32 cellular contexts compared by ENCODE assay signal in the genomic region with DNA sequence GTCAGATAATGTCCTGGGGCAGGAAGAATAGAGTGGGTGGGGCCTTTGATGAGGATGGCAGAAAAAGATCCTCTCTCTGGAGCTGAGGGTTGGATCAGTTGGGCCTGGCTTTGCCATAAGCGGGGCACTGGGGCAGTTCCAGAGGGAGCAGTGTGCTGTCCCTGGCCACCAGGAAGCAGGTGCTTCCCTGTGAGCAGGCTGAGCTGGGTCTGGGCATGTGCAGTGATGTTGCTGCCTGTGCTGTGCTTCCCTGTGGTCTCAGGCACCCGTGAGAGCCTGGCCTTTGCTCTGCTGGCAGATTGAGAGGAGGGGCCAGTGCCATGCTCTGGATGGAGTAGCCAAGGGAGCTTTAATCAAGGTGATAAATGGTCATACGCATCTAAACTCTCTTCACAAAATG. TPM values are rescaled to one million over a fixed set of nuclear protein-coding genes. Genes with fewer than 3 reads are reported as not detected.
DNase-seq lines count a peak whose midpoint lies in the region; ATAC-seq, FAIRE-seq and TF ChIP-seq lines count a peak whose summit lies in the region.
"Had no signal": no experiment of that assay in that cellular context is flagged by ENCODE, and none has a peak within 500 bp of the region (broad histone marks: within the 10 kb centered on the region; RNA-seq: fewer than 3 reads in every experiment).

No MANE protein-coding gene starts in this region.

- no peaks in the 10 kb centered on the region for H3K9me2 ChIP-seq in Loucy (replicated peaks; ENCODE audit: low read depth, low read length)

- no peaks in the 10 kb centered on the region for H3K9me3 ChIP-seq in Loucy (ENCODE audit: insufficient read depth, low read depth, low read length)
- H3K9me3 ChIP-seq in WERI-Rb-1 (ENCODE audit: severe bottlenecking), result no peaks in the 10 kb centered on the region
- no peaks in the 10 kb centered on the region for H3K9me3 ChIP-seq in HepG2 (ENCODE audit: low read length)
- H3K9me3 ChIP-seq in naive thymus-derived CD4-positive, alpha-beta T cell (ENCODE audit: control insufficient read depth in 2 of 3, low read length in 3 of 3), result no peaks in the 10 kb centered on the region
- H3K9me3 ChIP-seq: BE2C, vagina had no signal

- CTCF ChIA-PET in HepG2 (lab: Yijun Ruan, JAX; ENCODE audit: low intra/inter-chr PET ratio, low total read pairs), result no interaction called here
- CTCF ChIA-PET in naive thymus-derived CD4-positive, alpha-beta T cell (lab: Charles Lee), result no interaction called here

- H3K27me3 ChIP-seq in Loucy (ENCODE audit: insufficient read depth, low read length, poor library complexity, severe bottlenecking) (no peaks in the 10 kb centered on the region), WERI-Rb-1 (ENCODE audit: insufficient read depth, low read depth, severe bottlenecking) (no peaks in the 10 kb centered on the region), HepG2 (ENCODE audit: control insufficient read depth in 1 of 2, insufficient read depth in 2 of 2, low read length in 2 of 2) (peaks cover 0 to 15% of the 10 kb centered on the region in 2 experiments; a peak in 2 of 5 replicates)
- no peaks in the 10 kb centered on the region for H3K27me3 ChIP-seq in naive thymus-derived CD4-positive, alpha-beta T cell (ENCODE audit: control insufficient read depth in 2 of 2, insufficient read depth in 2 of 2, low read length in 2 of 2)
- H3K27me3 ChIP-seq: BE2C, vagina had no signal

- no peak overlapping the region for H3K27ac Mint-ChIP-seq in naive thymus-derived CD4-positive, alpha-beta T cell
- H3K27ac Mint-ChIP-seq: activated CD4-positive, alpha-beta memory T cell treated with anti-CD3 and anti-CD28 coated beads for 36 hours; activated naive CD4-positive, alpha-beta T cell treated with anti-CD3 and anti-CD28 coated beads for 36 hours; dendritic cell treated with granulocyte-macrophage colony-stimulating factor and Interleukin-4, amounts not matched to agents 40 ng/mL and 50 ng/mL, for 4 days; immature natural killer cell; stimulated activated naive CD8-positive, alpha-beta T cell treated with anti-CD3 and anti-CD28 coated beads, Interleukin-15, amount 100 ng/mL, for 72 hours; T-helper 17 cell had no signal

- H3K4me1 Mint-ChIP-seq in naive thymus-derived CD4-positive, alpha-beta T cell, result no peaks in the 10 kb centered on the region
- H3K4me1 Mint-ChIP-seq: central memory CD8-positive, alpha-beta T cell; immature natural killer cell; T-helper 17 cell had no signal

- peaks cover 0 to 19% (median 4%) of the 10 kb centered on the region in 5 donors for H3K27me3 Mint-ChIP-seq in naive thymus-derived CD4-positive, alpha-beta T cell

- no peak for TF ChIP-seq POLR2A in HepG2 (IDR thresholded peaks at IDR 0.05; ENCODE audit: insufficient read depth in 1 of 2, low read depth in 2 of 2, low read length in 2 of 2)

- no peaks in the 10 kb centered on the region for H4K20me1 ChIP-seq in Loucy (ENCODE audit: insufficient read depth, low read length, poor library complexity, severe bottlenecking)
- no peaks in the 10 kb centered on the region for H4K20me1 ChIP-seq in HepG2 (ENCODE audit: insufficient read depth, low read length)

- BruUV-seq in HepG2 (replicated peaks; lab: Mats Ljungman, UMichigan), result no TSS peak

- in situ Hi-C loops in HepG2 (cut with HindIII; ENCODE audit: extremely low pct_ligation_motif_present, low pct_unique_long_range_greater_than_20kb) (no loop called here), G401 (cut with HindIII; ENCODE audit: low sequenced_read_pairs) (no loop called here)

- H3K36me3 ChIP-seq in Loucy (ENCODE audit: insufficient read depth, low read length) (no peaks in the 10 kb centered on the region), WERI-Rb-1 (no peaks in the 10 kb centered on the region), HepG2 (replicated peaks in 1 of 2; ENCODE audit: control insufficient read depth in 1 of 2, insufficient read depth in 2 of 2, low read length in 2 of 2) (no peaks in the 10 kb centered on the region)
- H3K36me3 ChIP-seq in naive thymus-derived CD4-positive, alpha-beta T cell (ENCODE audit: control insufficient read depth in 2 of 3, insufficient read depth in 3 of 3, low read length in 3 of 3), result no peaks in the 10 kb centered on the region
- H3K36me3 ChIP-seq: BE2C, vagina had no signal

- WGBS in HepG2 (ENCODE audit: low lambda C conversion rate), result 45% methylated on average over 2 of the region's 3 CpGs

- H3K4me2 ChIP-seq in Loucy (ENCODE audit: low read depth, low read length, poor library complexity, severe bottlenecking) (no peak overlapping the region), HepG2 (ENCODE audit: low read depth, low read length) (no peak overlapping the region)
- H3K4me2 ChIP-seq: PC-9 had no signal

- DNase-seq in WERI-Rb-1 (peak; percentile 30), HepG2 (ENCODE audit: low spot score) (no peak), retina (peak; percentile 55), G401 (ENCODE audit: low spot score) (no peak), NCI-H1105 (lab: John Stamatoyannopoulos, UW) (no peak)
- no peak for DNase-seq in naive thymus-derived CD4-positive, alpha-beta T cell
- DNase-seq: activated CD4-positive, alpha-beta memory T cell treated with anti-CD3 and anti-CD28 coated beads for 36 hours; activated CD4-positive, alpha-beta T cell treated with anti-CD3 and anti-CD28 coated beads for 1 hour; activated naive CD4-positive, alpha-beta T cell treated with anti-CD3 and anti-CD28 coated beads for 36 hours; BE2C; DMS79; GDM1; hypothalamus; immature natural killer cell; left cardiac atrium; mammary epithelial cell; NCI-H1092 treated with DMSO at 0.1 percent for 48 hours; NCI-H187 treated with DMSO at 0.1 percent for 48 hours; NCI-H2171 treated with DMSO at 0.1 percent for 48 hours; NCI-H526; PC-9; stimulated activated CD8-positive, alpha-beta memory T cell treated with anti-CD3 and anti-CD28 coated beads, Interleukin-4, amount 100 ng/mL, for 48 hours; stimulated activated naive CD8-positive, alpha-beta T cell treated with anti-CD3 and anti-CD28 coated beads, Interleukin-15, amount 100 ng/mL, for 72 hours; T-helper 17 cell had no signal

- H3K4me1 ChIP-seq in Loucy (ENCODE audit: insufficient read depth, low read length, poor library complexity, severe bottlenecking) (peaks cover 8% of the 10 kb centered on the region), HepG2 (ENCODE audit: insufficient read depth, low read length) (no peaks in the 10 kb centered on the region)
- no peaks in the 10 kb centered on the region for H3K4me1 ChIP-seq in naive thymus-derived CD4-positive, alpha-beta T cell (ENCODE audit: control insufficient read depth in 2 of 2, insufficient read depth in 2 of 2, low read length in 2 of 2)
- H3K4me1 ChIP-seq: BE2C, vagina had no signal

- H3F3A ChIP-seq in Loucy (ENCODE audit: low read depth), result no peaks in the 10 kb centered on the region

- ATAC-seq in HepG2, result peak; percentile 97
- ATAC-seq in naive thymus-derived CD4-positive, alpha-beta T cell, result no peak
- ATAC-seq: left cardiac atrium; sciatic nerve; stimulated activated naive CD8-positive, alpha-beta T cell treated with anti-CD3 and anti-CD28 coated beads, Interleukin-15, amount 100 ng/mL, for 72 hours; T-helper 17 cell had no signal

- H3K9me3 Mint-ChIP-seq in naive thymus-derived CD4-positive, alpha-beta T cell, result no peaks in the 10 kb centered on the region
- H3K9me3 Mint-ChIP-seq: activated CD4-positive, alpha-beta memory T cell treated with anti-CD3 and anti-CD28 coated beads for 36 hours; activated naive CD4-positive, alpha-beta T cell treated with anti-CD3 and anti-CD28 coated beads for 36 hours; central memory CD8-positive, alpha-beta T cell; dendritic cell treated with granulocyte-macrophage colony-stimulating factor and Interleukin-4, amounts not matched to agents 40 ng/mL and 50 ng/mL, for 4 days; immature natural killer cell; stimulated activated naive CD8-positive, alpha-beta T cell treated with anti-CD3 and anti-CD28 coated beads, Interleukin-15, amount 100 ng/mL, for 72 hours had no signal

- H3K4me3 ChIP-seq in Loucy (ENCODE audit: low read length, poor library complexity, severe bottlenecking) (no peak overlapping the region), WERI-Rb-1 (ENCODE audit: low read depth, low read length) (no peak overlapping the region), HepG2 (replicated peaks in 1 of 3; ENCODE audit: insufficient read depth in 1 of 3, low read depth in 2 of 3, low read length in 3 of 3) (no peak overlapping the region)
- no peak overlapping the region for H3K4me3 ChIP-seq in naive thymus-derived CD4-positive, alpha-beta T cell (ENCODE audit: low read length)
- H3K4me3 ChIP-seq: PC-9, vagina had no signal

- no peaks in the 10 kb centered on the region for H3K79me2 ChIP-seq in Loucy (ENCODE audit: insufficient read depth, low read length)
- H3K79me2 ChIP-seq in HepG2 (ENCODE audit: insufficient read depth, low read length), result no peaks in the 10 kb centered on the region

- no peak for TF ChIP-seq RAD21 in HepG2 (CRISPR knock-in tag; IDR thresholded peaks at IDR 0.05)

- POLR2A ChIA-PET in HepG2 (lab: Yijun Ruan, JAX), result interaction anchor here (1.0 kb wide), 1 partner anchor 21 kb away, joined by 3 read pairs; a partner anchor contains a TSS
- POLR2A ChIA-PET in naive thymus-derived CD4-positive, alpha-beta T cell (lab: Charles Lee), result no interaction called here

- TF ChIP-seq CTCF in Loucy (conservative IDR thresholded peaks at IDR 0.05; ENCODE audit: low read length), result no peak
- no peak for TF ChIP-seq CTCF in WERI-Rb-1 (IDR thresholded peaks at IDR 0.05; ENCODE audit: low read depth, low read length)
- no peak for TF ChIP-seq CTCF in HepG2 (CRISPR knock-in tag; IDR thresholded peaks at IDR 0.05)

- TF ChIP-seq EP300 in HepG2 (IDR thresholded peaks at IDR 0.05; ENCODE audit: low read depth in 2 of 2, low read length in 2 of 2) (no peak), HepG2 (CRISPR knock-in tag; IDR thresholded peaks at IDR 0.05; ENCODE audit: borderline replicate concordance) (no peak)

- H3K36me3 Mint-ChIP-seq in naive thymus-derived CD4-positive, alpha-beta T cell, result no peaks in the 10 kb centered on the region
- H3K36me3 Mint-ChIP-seq: activated CD4-positive, alpha-beta memory T cell treated with anti-CD3 and anti-CD28 coated beads for 36 hours; immature natural killer cell had no signal

- intact Hi-C loops in HepG2 (cut with micrococcal nuclease; ENCODE audit: unreplicated experiment), result no loop called here
- intact Hi-C loops in naive thymus-derived CD4-positive, alpha-beta T cell (cut with micrococcal nuclease), result no loop called here

- H3K9ac ChIP-seq in Loucy (ENCODE audit: low read depth, low read length, poor library complexity, severe bottlenecking), result no peak overlapping the region
- H3K9ac ChIP-seq in HepG2 (ENCODE audit: insufficient read depth, low read depth, low read length), result no peak overlapping the region

- H3K27ac ChIP-seq in WERI-Rb-1 (no peak overlapping the region), HepG2 (ENCODE audit: extremely low read length, insufficient read depth, low read length) (no peak overlapping the region)
- no peak overlapping the region for H3K27ac ChIP-seq in naive thymus-derived CD4-positive, alpha-beta T cell (ENCODE audit: low read depth, low read length)
- H3K27ac ChIP-seq: PC-9, vagina had no signal

- no peak overlapping the region for H3K4me3 Mint-ChIP-seq in naive thymus-derived CD4-positive, alpha-beta T cell
- H3K4me3 Mint-ChIP-seq: activated CD4-positive, alpha-beta memory T cell treated with anti-CD3 and anti-CD28 coated beads for 36 hours; activated naive CD4-positive, alpha-beta T cell treated with anti-CD3 and anti-CD28 coated beads for 36 hours; central memory CD8-positive, alpha-beta T cell; dendritic cell treated with granulocyte-macrophage colony-stimulating factor and Interleukin-4, amounts not matched to agents 40 ng/mL and 50 ng/mL, for 4 days; immature natural killer cell; stimulated activated naive CD8-positive, alpha-beta T cell treated with anti-CD3 and anti-CD28 coated beads, Interleukin-15, amount 100 ng/mL, for 72 hours; T-helper 17 cell had no signal

- H2AFZ ChIP-seq in Loucy (ENCODE audit: low read length) (peak overlapping the region; percentile 70; the same call in 1 of the 2 replicates), HepG2 (ENCODE audit: low read length) (no peak overlapping the region)
- H2AFZ ChIP-seq: PC-9 had no signal

- FAIRE-seq in HepG2 (lab: Jason Lieb, UNC), result no peak
- FAIRE-seq: TTC549 had no signal

RNA-seq across cellular contexts. Expression of a gene that starts 14.6 kb away (rescaled TPM):
- total RNA-seq in HepG2 (2016; rRNA removed; fragmentation: Illumina TruSeq; extraction: Trizol), result 0.11 TPM in 1 of 2 replicates, not detected in the other
- total RNA-seq in HepG2 (2016; cell fraction: cytosol; rRNA removed; fragmentation: Illumina TruSeq; extraction: Trizol; ENCODE audit: low read depth), result not detected in 2 replicates
- total RNA-seq in HepG2 (2016; cell fraction: insoluble cytoplasmic fraction; rRNA removed; fragmentation: Illumina TruSeq; extraction: Trizol), result 0.15 TPM in 1 of 2 replicates, not detected in the other
- total RNA-seq in HepG2 (2016; cell fraction: membrane; rRNA removed; fragmentation: Illumina TruSeq; extraction: Trizol), result not detected in 2 replicates
- not detected in 2 replicates for total RNA-seq in HepG2 (2016; cell fraction: nucleus; rRNA removed; fragmentation: Illumina TruSeq; extraction: Trizol)
- not detected in 2 replicates for polyA plus RNA-seq in HepG2 (2011; rRNA removed)
- polyA plus RNA-seq in HepG2 (2011; cell fraction: cytosol; rRNA removed), result 0.17 TPM in 1 of 2 replicates, not detected in the other
- polyA plus RNA-seq in HepG2 (2011; cell fraction: nucleus; rRNA removed), result not detected in 2 replicates
- 0.17 TPM in 1 of 2 replicates, not detected in the other for polyA plus RNA-seq in HepG2 (2012)
- not detected in 2 replicates for polyA plus RNA-seq in HepG2 (2016; cell fraction: cytosol; fragmentation: Illumina TruSeq; extraction: Trizol; ENCODE audit: low read depth)
- polyA plus RNA-seq in HepG2 (2016; cell fraction: insoluble cytoplasmic fraction; fragmentation: Illumina TruSeq; extraction: Trizol; ENCODE audit: low read depth), result not detected in 2 replicates
- polyA plus RNA-seq in HepG2 (2016; cell fraction: membrane; fragmentation: Illumina TruSeq; extraction: Trizol; ENCODE audit: low read depth), result not detected in 2 replicates
- polyA plus RNA-seq in HepG2 (2016; cell fraction: nucleus; fragmentation: Illumina TruSeq; extraction: Trizol; ENCODE audit: insufficient read depth, low read depth), result not detected in 2 replicates
- polyA minus RNA-seq in HepG2 (2011; rRNA and poly(A)+ RNA removed; ENCODE audit: low replicate concordance), result 0.14 TPM in 1 of 2 replicates, not detected in the other
- polyA minus RNA-seq in HepG2 (2011; cell fraction: cytosol; rRNA and poly(A)+ RNA removed), result not detected in 2 replicates
- polyA minus RNA-seq in HepG2 (2011; cell fraction: nucleus; rRNA and poly(A)+ RNA removed), result not detected in 2 replicates
- 1.6 and 2.6 TPM in 2 replicates for total RNA-seq in G401 (2014; rRNA removed; shearing (Covaris generic))
- total RNA-seq in naive thymus-derived CD4-positive, alpha-beta T cell, result under 1 TPM in 1 of 5 experiments, not detected in 4; 0.58 TPM
- polyA plus RNA-seq in naive thymus-derived CD4-positive, alpha-beta T cell, result not detected
- total RNA-seq: fibroblast of lung, HT-29, mammary epithelial cell, PC-9, T-helper 17 cell had no signal
- polyA plus RNA-seq: fibroblast of lung, mammary epithelial cell had no signal

RNA-seq across cellular contexts. Expression of a gene that starts 20.7 kb away (rescaled TPM):
- 20.3 and 23.9 TPM in 2 replicates for total RNA-seq in HepG2 (2016; rRNA removed; fragmentation: Illumina TruSeq; extraction: Trizol)
- total RNA-seq in HepG2 (2016; cell fraction: cytosol; rRNA removed; fragmentation: Illumina TruSeq; extraction: Trizol; ENCODE audit: low read depth), result 27.2 and 32.6 TPM in 2 replicates
- 16.0 and 21.5 TPM in 2 replicates for total RNA-seq in HepG2 (2016; cell fraction: insoluble cytoplasmic fraction; rRNA removed; fragmentation: Illumina TruSeq; extraction: Trizol)
- total RNA-seq in HepG2 (2016; cell fraction: membrane; rRNA removed; fragmentation: Illumina TruSeq; extraction: Trizol), result 10.1 and 13.9 TPM in 2 replicates
- 38.8 and 40.6 TPM in 2 replicates for total RNA-seq in HepG2 (2016; cell fraction: nucleus; rRNA removed; fragmentation: Illumina TruSeq; extraction: Trizol)
- polyA plus RNA-seq in HepG2 (2011; rRNA removed), result 7.0 and 9.6 TPM in 2 replicates
- polyA plus RNA-seq in HepG2 (2011; cell fraction: cytosol; rRNA removed), result 5.5 and 7.5 TPM in 2 replicates
- 45.1 and 57.6 TPM in 2 replicates for polyA plus RNA-seq in HepG2 (2011; cell fraction: nucleus; rRNA removed)
- 10.7 and 11.8 TPM in 2 replicates for polyA plus RNA-seq in HepG2 (2012)
- 3.1 and 3.3 TPM in 2 replicates for polyA plus RNA-seq in HepG2 (2016; cell fraction: cytosol; fragmentation: Illumina TruSeq; extraction: Trizol; ENCODE audit: low read depth)
- polyA plus RNA-seq in HepG2 (2016; cell fraction: insoluble cytoplasmic fraction; fragmentation: Illumina TruSeq; extraction: Trizol; ENCODE audit: low read depth), result 14.0 and 14.3 TPM in 2 replicates
- polyA plus RNA-seq in HepG2 (2016; cell fraction: membrane; fragmentation: Illumina TruSeq; extraction: Trizol; ENCODE audit: low read depth), result 4.9 and 5.5 TPM in 2 replicates
- 35.3 and 36.0 TPM in 2 replicates for polyA plus RNA-seq in HepG2 (2016; cell fraction: nucleus; fragmentation: Illumina TruSeq; extraction: Trizol; ENCODE audit: insufficient read depth, low read depth)
- 12.0 and 17.6 TPM in 2 replicates for polyA minus RNA-seq in HepG2 (2011; rRNA and poly(A)+ RNA removed; ENCODE audit: low replicate concordance)
- polyA minus RNA-seq in HepG2 (2011; cell fraction: cytosol; rRNA and poly(A)+ RNA removed), result 5.4 and 5.9 TPM in 2 replicates
- 53.8 and 56.6 TPM in 2 replicates for polyA minus RNA-seq in HepG2 (2011; cell fraction: nucleus; rRNA and poly(A)+ RNA removed)
- 33.1 and 33.3 TPM in 2 replicates for total RNA-seq in G401 (2014; rRNA removed; shearing (Covaris generic))
- total RNA-seq in naive thymus-derived CD4-positive, alpha-beta T cell, result 10 to 100 TPM; 47.1 to 78.4 (median 66.4) TPM
- 10 to 100 TPM; 17.9 to 20.5 TPM for polyA plus RNA-seq in naive thymus-derived CD4-positive, alpha-beta T cell

Comparison
In these comparisons a context has a peak if more than half of its experiments do, and no peak if none do; other contexts are left out.
1. DNase-seq: peak in WERI-Rb-1 (single experiment) and retina (single experiment); none in HepG2 (single experiment), G401 (single experiment), naive thymus-derived CD4-positive, alpha-beta T cell (0 of 9) and NCI-H1105 (single experiment).